8 cellular contexts compared by ENCODE assay signal in the genomic region with DNA sequence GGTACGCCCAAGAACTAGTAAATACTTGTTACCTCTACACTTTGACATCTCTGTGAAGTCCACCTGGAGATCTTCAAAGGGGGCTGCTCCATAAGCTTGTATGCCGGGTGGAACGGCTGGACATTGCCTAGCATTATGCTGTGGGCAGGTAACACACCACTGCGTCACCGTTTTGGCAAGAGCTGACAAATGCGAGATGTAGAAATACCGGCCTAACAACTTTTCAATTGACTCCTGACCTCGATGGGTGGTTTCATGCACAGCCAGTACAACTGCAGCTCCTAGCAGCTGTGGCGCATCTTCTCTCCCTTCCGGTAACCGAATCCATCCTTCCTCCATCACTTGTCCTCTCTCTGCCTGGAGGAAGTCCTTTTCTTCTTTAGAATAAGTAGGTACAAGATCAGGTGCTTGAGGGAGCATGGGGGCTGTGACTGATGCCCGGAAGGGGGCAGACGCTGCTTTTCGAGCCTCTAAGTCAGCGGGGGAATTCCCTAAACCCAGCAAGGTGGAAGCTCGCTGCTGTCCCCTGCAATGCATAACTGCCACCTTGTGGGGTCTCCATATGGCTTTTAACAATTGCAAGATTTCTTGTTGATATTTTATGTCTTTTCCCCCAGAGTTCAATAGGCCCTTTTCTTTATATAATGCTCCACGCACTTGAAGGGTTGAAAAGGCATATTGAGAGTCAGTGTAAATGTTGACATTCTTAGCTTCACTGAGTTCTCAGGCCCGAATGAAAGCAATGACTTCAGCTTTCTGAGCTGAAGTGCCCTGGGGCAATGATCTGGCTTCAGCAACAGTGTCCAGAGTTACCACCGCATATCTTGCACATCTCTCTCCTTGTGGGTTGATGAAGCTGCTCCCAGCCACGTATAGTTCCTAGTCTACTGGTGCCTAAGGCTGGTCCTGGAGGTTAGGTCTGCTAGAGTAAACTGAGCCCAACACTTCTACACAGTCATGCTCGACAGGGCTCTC.
DNase-seq lines count a peak whose midpoint lies in the region; ATAC-seq and TF ChIP-seq lines count a peak whose summit lies in the region.
"Not testable (repeated sequence)": the region's sequence is repeated elsewhere in the genome, so short reads cannot be mapped to it uniquely, and the experiment has no call there.

No MANE protein-coding gene starts in this region.

- H3K79me2 ChIP-seq in HCT116 (ENCODE audit: insufficient read depth, low read length): not testable (repeated sequence)

- not testable (repeated sequence) for TF ChIP-seq POLR2A in HCT116 (IDR thresholded peaks at IDR 0.05; ENCODE audit: borderline replicate concordance, extremely low read depth, insufficient read depth, insufficient read length)

- 0 out of 2 replicates have a peak overlapping the region, but pooled peaks have one; percentile 17 for H3K4me2 ChIP-seq in HCT116 (ENCODE audit: low read length)

- intact Hi-C loops in HCT116 (cut with micrococcal nuclease); colonic mucosa (cut with DNase I): not testable (repeated sequence)

- not testable (repeated sequence) for H3K9me3 Mint-ChIP-seq in type B pancreatic cell

- RAD21 ChIA-PET in HCT116 (lab: Charles Lee; ENCODE audit: low non-redundant PET in 1 of 2, low total read pairs in 2 of 2, uncharacterized antibody in 2 of 2, unreplicated experiment in 2 of 2): not testable (repeated sequence)

- not testable (repeated sequence) for H3K27me3 ChIP-seq in HCT116 (ENCODE audit: insufficient read depth, low read length); colonic mucosa; mucosa of stomach (ENCODE audit: control insufficient read depth, insufficient read depth, low read length)

- TF ChIP-seq CTCF in HCT116 (IDR thresholded peaks at IDR 0.05 in 2 of 3, conservative IDR thresholded peaks at IDR 0.05 in 1 of 3; ENCODE audit: borderline replicate concordance in 1 of 3, insufficient read depth in 1 of 3, low read depth in 2 of 3, low read length in 2 of 3); colonic mucosa (IDR thresholded peaks at IDR 0.05); type B pancreatic cell (conservative IDR thresholded peaks at IDR 0.05): not testable (repeated sequence)

- in situ Hi-C loops in SK-MEL-5 (cut with HindIII; ENCODE audit: low pct_unique_long_range_greater_than_20kb, low sequenced_read_pairs): not testable (repeated sequence)

- peak; percentile 63 for DNase-seq in DMS153 (lab: John Stamatoyannopoulos, UW)
- DNase-seq in HCT116 (ENCODE audit: low read depth, low spot score); type B pancreatic cell (ENCODE audit: extremely low spot score, unreplicated experiment): not testable (repeated sequence)
- DNase-seq in NCI-H510A treated with DMSO at 0.1 percent for 48 hours (lab: John Stamatoyannopoulos, UW): peak; percentile 27
- DNase-seq in SK-MEL-5 (ENCODE audit: low read depth, low spot score): peak; percentile 5
- peak; percentile 83 for DNase-seq in colonic mucosa
- peak; percentile 85 for DNase-seq in islet precursor cell

- not testable (repeated sequence) for H3K27ac ChIP-seq in HCT116 (ENCODE audit: low read depth, low read length)
- peak overlapping the region; percentile 33 for H3K27ac ChIP-seq in colonic mucosa

- not testable (repeated sequence) for TF ChIP-seq RAD21 in HCT116 (IDR thresholded peaks at IDR 0.05; ENCODE audit: low read depth)

- POLR2A ChIA-PET in HCT116 (lab: Charles Lee): not testable (repeated sequence)

- not testable (repeated sequence) for H3K9me2 ChIP-seq in HCT116 (ENCODE audit: insufficient read depth)

- H3K27ac Mint-ChIP-seq in type B pancreatic cell: peak overlapping the region; percentile 94

- H3K36me3 Mint-ChIP-seq in type B pancreatic cell: not testable (repeated sequence)

- H3K4me1 ChIP-seq in HCT116 (ENCODE audit: control insufficient read depth in 1 of 2, insufficient read depth in 2 of 2, low read length in 2 of 2); colonic mucosa; mucosa of stomach (ENCODE audit: control insufficient read depth, insufficient read depth, low read length): not testable (repeated sequence)

- H3K27me3 Mint-ChIP-seq in type B pancreatic cell: peaks cover 17% of the 10 kb centered on the region

- CTCF ChIA-PET in HCT116 (lab: Charles Lee): interaction anchor here (0.8 to 0.9 kb wide), 2 partner anchors 133 to 378 kb away, joined by 3 read pairs; no protein-coding TSS in a partner anchor

- not testable (repeated sequence) for H4K20me1 ChIP-seq in HCT116 (ENCODE audit: insufficient read depth)

- ATAC-seq in HCT116: not testable (repeated sequence)

- H3K4me3 ChIP-seq in HCT116 (replicated peaks in 1 of 2; ENCODE audit: low read depth in 1 of 2, low read length in 2 of 2); colonic mucosa; mucosa of stomach (ENCODE audit: low read length): not testable (repeated sequence)

- H3K4me1 Mint-ChIP-seq in type B pancreatic cell (ENCODE audit: unreplicated experiment): not testable (repeated sequence)

- not testable (repeated sequence) for H2AFZ ChIP-seq in HCT116 (ENCODE audit: low read depth, low read length, poor library complexity, severe bottlenecking)

- not testable (repeated sequence) for H3K9me3 ChIP-seq in HCT116 (ENCODE audit: control insufficient read depth in 1 of 2, insufficient read depth in 1 of 2, low read depth in 1 of 2, low read length in 2 of 2); colonic mucosa; mucosa of stomach (ENCODE audit: control insufficient read depth, low read length)

- not testable (repeated sequence) for BruUV-seq in HCT116 (replicated peaks; lab: Mats Ljungman, UMichigan)

- not testable (repeated sequence) for H3K36me3 ChIP-seq in HCT116 (ENCODE audit: control insufficient read depth in 1 of 2, insufficient read depth in 2 of 2, low read length in 2 of 2); colonic mucosa; mucosa of stomach (ENCODE audit: control insufficient read depth, insufficient read depth, low read length)

- peak overlapping the region; percentile 80 for H3K4me3 Mint-ChIP-seq in type B pancreatic cell

- H3K9ac ChIP-seq in HCT116 (ENCODE audit: low read length); colonic mucosa (ENCODE audit: low read depth in 2 of 2, low read length in 2 of 2): not testable (repeated sequence)
- H3K9ac ChIP-seq in mucosa of stomach (ENCODE audit: low read length): peak overlapping the region; percentile 55

TF ChIP-seq in HCT116, 20 proteins besides CTCF, POLR2A, EP300 and RAD21:
- TF ChIP-seq, protein P1, sequence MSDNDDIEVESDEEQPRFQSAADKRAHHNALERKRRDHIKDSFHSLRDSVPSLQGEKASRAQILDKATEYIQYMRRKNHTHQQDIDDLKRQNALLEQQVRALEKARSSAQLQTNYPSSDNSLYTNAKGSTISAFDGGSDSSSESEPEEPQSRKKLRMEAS (IDR thresholded peaks at IDR 0.05): 0 out of 2 replicates have a peak, but pooled peaks have one; percentile 20
